Comparison of ENCODE assay signal across 24 cellular contexts in genomic region chr12:9606247-9606646, GRCh38. TPM values are rescaled to one million over a fixed set of nuclear protein-coding genes. Genes with fewer than 3 reads are reported as not detected.
"Had no signal": no experiment of that assay in that cellular context is flagged by ENCODE, and none has a peak within 500 bp of the region (broad histone marks: within the 10 kb centered on the region; RNA-seq: fewer than 3 reads in every experiment).

No MANE protein-coding gene starts in this region.

- H3K9me3 ChIP-seq: body of pancreas, sigmoid colon had no signal

- H3K4me3 ChIP-seq: body of pancreas, lung, sigmoid colon, SK-N-MC, tibial artery had no signal

- H3K27me3 Mint-ChIP-seq: activated naive CD8-positive, alpha-beta T cell had no signal

- H3K4me1 Mint-ChIP-seq: mesothelial cell of epicardium had no signal

- H3K27ac Mint-ChIP-seq: activated naive CD8-positive, alpha-beta T cell; endodermal cell; mesothelial cell of epicardium; WTC11 had no signal

- H3K27me3 ChIP-seq: body of pancreas, sigmoid colon, tibial artery had no signal

- ATAC-seq: body of pancreas, foreskin keratinocyte, WTC11 had no signal

- H3K4me1 ChIP-seq: body of pancreas, foreskin keratinocyte, sigmoid colon, tibial artery had no signal

- DNase-seq: activated CD4-positive, alpha-beta T cell treated with anti-CD3 and anti-CD28 coated beads for 4 hours; activated gamma-delta T cell; amygdala; body of pancreas; endodermal cell; foreskin keratinocyte; hippocampal formation; occipital lobe; posterior cingulate gyrus; sigmoid colon; stimulated activated naive CD4-positive, alpha-beta T cell; substantia nigra; tibial artery had no signal

- H3K36me3 ChIP-seq: sigmoid colon, tibial artery had no signal

- H3K4me3 Mint-ChIP-seq: activated naive CD8-positive, alpha-beta T cell; endodermal cell; mesothelial cell of epicardium; WTC11 had no signal

- H3K27ac ChIP-seq: body of pancreas, foreskin keratinocyte, sigmoid colon, SK-N-MC, tibial artery had no signal

RNA-seq across cellular contexts. Expression of gene KLRB1, which starts 1.5 kb away (rescaled TPM):
- total RNA-seq: dermis microvascular lymphatic vessel endothelial cell, endodermal cell, epithelial cell of proximal tubule, fibroblast of lung, foreskin keratinocyte, mesothelial cell of epicardium, occipital lobe, renal cortical epithelial cell, WTC11 had no signal
- polyA plus RNA-seq: fibroblast of lung, foreskin keratinocyte, keratinocyte, neural cell had no signal
